ENCODE assay signal across 18 cellular contexts in the genomic region with DNA sequence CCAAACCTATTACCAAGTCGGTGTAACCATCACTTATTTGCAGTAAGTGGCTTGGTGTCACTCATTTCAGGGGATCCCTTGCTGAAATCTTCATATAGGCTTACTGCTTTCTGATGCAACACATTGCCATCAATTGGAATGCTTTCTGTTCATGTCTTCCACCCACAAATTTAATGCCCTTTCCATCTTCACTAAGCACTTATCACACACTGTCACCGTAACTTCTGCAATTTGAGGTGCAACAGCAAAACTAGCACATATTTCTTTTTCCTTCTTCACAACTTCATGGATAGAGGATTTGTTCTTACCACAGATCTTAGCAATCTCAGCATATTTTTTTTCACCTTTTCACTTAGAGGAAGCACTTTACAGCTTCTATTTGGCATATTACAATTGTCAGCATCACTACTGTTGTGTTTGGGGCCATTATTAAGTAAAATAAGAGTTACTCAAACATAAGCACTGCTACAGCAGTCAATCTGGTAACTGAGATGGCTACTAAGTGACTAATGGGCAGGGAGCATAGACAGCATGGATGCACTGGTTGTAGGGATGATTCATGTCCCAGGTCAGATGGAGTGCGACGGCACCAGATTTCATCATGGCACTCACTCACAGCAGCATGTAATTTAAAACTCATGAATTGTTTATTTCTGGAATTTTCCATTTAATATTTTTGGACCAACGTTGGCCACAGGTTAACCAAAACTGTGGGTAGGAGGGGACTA.
DNase-seq lines count a peak whose midpoint lies in the region; ATAC-seq and TF ChIP-seq lines count a peak whose summit lies in the region.
"Had no signal": no experiment of that assay in that cellular context is flagged by ENCODE, and none has a peak within 500 bp of the region (broad histone marks: within the 10 kb centered on the region; RNA-seq: fewer than 3 reads in every experiment).

No MANE protein-coding gene starts in this region.

- CTCF ChIA-PET in A673 (lab: Charles Lee) = no interaction called here

- DNase-seq in HT1080 (ENCODE audit: low read depth) = peak; percentile 50
- DNase-seq in SW480 (ENCODE audit: low spot score) = peak; percentile 35
- peak; percentile 65 for DNase-seq in fibroblast of gingiva (ENCODE audit: low read depth)
- peak in 1 of 2 donors; percentile 58 for DNase-seq in gastrocnemius medialis
- DNase-seq in A673 (ENCODE audit: low spot score) = no peak
- no peak for DNase-seq in Karpas-422
- DNase-seq: activated CD4-positive, alpha-beta T cell treated with anti-CD3 and anti-CD28 coated beads for 36 hours; activated effector memory CD4-positive, alpha-beta T cell treated with anti-CD3 and anti-CD28 coated beads, Interleukin-2, amount 50 U/mL, for 16 hours; amygdala; NCI-H2081; NCI-H524; stimulated activated naive CD4-positive, alpha-beta T cell; T-helper 9 cell; transverse colon had no signal

- no peaks in the 10 kb centered on the region for H3K9me2 ChIP-seq in Karpas-422 (replicated peaks; ENCODE audit: insufficient read depth, low read length)

- H3K27ac ChIP-seq in gastrocnemius medialis (peak overlapping the region in 1 of 4 donors; percentile 49), A673 (ENCODE audit: low read depth, low read length, poor library complexity, severe bottlenecking) (no peak overlapping the region), Karpas-422 (ENCODE audit: low read length) (no peak overlapping the region)
- H3K27ac ChIP-seq: BLaER1 treated with 17β-estradiol and CSF1 and Interleukin-3, amounts not matched to agents 10 nM and 100 nM; SJSA1; transverse colon had no signal

- ATAC-seq in gastrocnemius medialis (peak; percentile 60 to 71), HG03457 (IDR thresholded peaks at IDR 0.05; ENCODE audit: unreplicated experiment) (no peak), HG03354 (IDR thresholded peaks at IDR 0.05; ENCODE audit: poor library complexity, severe bottlenecking, unreplicated experiment) (no peak)
- ATAC-seq: activated CD4-positive, alpha-beta T cell treated with anti-CD3 and anti-CD28 coated beads for 36 hours had no signal

- in situ Hi-C loops in gastrocnemius medialis (cut with MboI; ENCODE audit: low sequenced_read_pairs in 4 of 4) = loop anchor here in 1 of 4 donors (25.0 kb wide), 1 partner anchor 188 kb away; no protein-coding TSS in a partner anchor

- no peak overlapping the region for H3K4me2 ChIP-seq in Karpas-422 (ENCODE audit: low read depth, low read length, poor library complexity, severe bottlenecking)
- H3K4me2 ChIP-seq: BLaER1 treated with 17β-estradiol and CSF1 and Interleukin-3, amounts not matched to agents 10 nM and 100 nM had no signal

- BruUV-seq in A673 (replicated peaks; lab: Mats Ljungman, UMichigan) = no TSS peak

- peaks cover 8 to 28% of the 10 kb centered on the region in 2 donors for H3K4me1 ChIP-seq in gastrocnemius medialis
- peaks cover 5% of the 10 kb centered on the region for H3K4me1 ChIP-seq in A673 (ENCODE audit: insufficient read depth, low read length, poor library complexity, severe bottlenecking)
- H3K4me1 ChIP-seq in Karpas-422 (ENCODE audit: low read length) = peaks cover 9% of the 10 kb centered on the region

- no peak for TF ChIP-seq CTCF in gastrocnemius medialis (IDR thresholded peaks at IDR 0.05 in 4 of 5, conservative IDR thresholded peaks at IDR 0.05 in 1 of 5)
- TF ChIP-seq CTCF in A673 (conservative IDR thresholded peaks at IDR 0.05; ENCODE audit: low read depth, low read length) = no peak

- H2AFZ ChIP-seq in Karpas-422 (ENCODE audit: low read length) = no peak overlapping the region

- no peak for TF ChIP-seq POLR2A in gastrocnemius medialis (IDR thresholded peaks at IDR 0.05)

- H3K9me3 ChIP-seq in gastrocnemius medialis (no peaks in the 10 kb centered on the region), A673 (ENCODE audit: low read depth, low read length, poor library complexity, severe bottlenecking) (no peaks in the 10 kb centered on the region), Karpas-422 (ENCODE audit: low read length) (no peaks in the 10 kb centered on the region)
- H3K9me3 ChIP-seq: BLaER1 treated with 17β-estradiol and CSF1 and Interleukin-3, amounts not matched to agents 10 nM and 100 nM; SJSA1; transverse colon had no signal

- H3K27me3 ChIP-seq in gastrocnemius medialis = no peaks in the 10 kb centered on the region
- peaks cover 43% of the 10 kb centered on the region for H3K27me3 ChIP-seq in A673 (replicated peaks; ENCODE audit: insufficient read depth, low read depth, low read length, poor library complexity)
- H3K27me3 ChIP-seq in Karpas-422 (ENCODE audit: low read length) = no peaks in the 10 kb centered on the region
- H3K27me3 ChIP-seq: BLaER1 treated with 17β-estradiol and CSF1 and Interleukin-3, amounts not matched to agents 10 nM and 100 nM; transverse colon had no signal

- no peaks in the 10 kb centered on the region for H4K20me1 ChIP-seq in Karpas-422 (ENCODE audit: insufficient read depth, low read depth, low read length)

- intact Hi-C loops in gastrocnemius medialis (cut with DNase I; ENCODE audit: low total_unique reads) (loop anchor here (5.0 kb wide), 1 partner anchor 68 kb away; the partner anchor contains the start of gene PIP5K1B), A673 (cut with micrococcal nuclease; ENCODE audit: unreplicated experiment) (no loop called here)

- peaks cover under 1% of the 10 kb centered on the region for H3K79me2 ChIP-seq in Karpas-422 (ENCODE audit: low read length)

- POLR2A ChIA-PET in A673 (lab: Charles Lee; ENCODE audit: low non-redundant PET) = no interaction called here

- H3K36me3 ChIP-seq in gastrocnemius medialis (no peaks in the 10 kb centered on the region), A673 (ENCODE audit: insufficient read depth, low read length, poor library complexity, severe bottlenecking) (no peaks in the 10 kb centered on the region), Karpas-422 (ENCODE audit: insufficient read depth, low read length) (no peaks in the 10 kb centered on the region)
- H3K36me3 ChIP-seq: BLaER1 treated with 17β-estradiol and CSF1 and Interleukin-3, amounts not matched to agents 10 nM and 100 nM; SJSA1; transverse colon had no signal

- H3K9ac ChIP-seq in Karpas-422 (ENCODE audit: low read length) = no peak overlapping the region
- H3K9ac ChIP-seq: BLaER1 treated with 17β-estradiol and CSF1 and Interleukin-3, amounts not matched to agents 10 nM and 100 nM had no signal

- H3K4me3 ChIP-seq in gastrocnemius medialis (no peak overlapping the region), A673 (ENCODE audit: low read depth, low read length, poor library complexity, severe bottlenecking) (no peak overlapping the region), Karpas-422 (ENCODE audit: low read length) (no peak overlapping the region)
- H3K4me3 ChIP-seq: BLaER1 treated with 17β-estradiol and CSF1 and Interleukin-3, amounts not matched to agents 10 nM and 100 nM; SJSA1; transverse colon had no signal

Comparison
In these comparisons a context has a peak if more than half of its experiments do, and no peak if none do; other contexts are left out.
1. DNase-seq: peak in HT1080 (single experiment), SW480 (single experiment) and fibroblast of gingiva (single experiment); none in A673 (single experiment) and Karpas-422 (single experiment).
2. ATAC-seq: peak in gastrocnemius medialis (2 of 2); none in HG03457 (single experiment) and HG03354 (single experiment).